13 cellular contexts compared by ENCODE assay signal in genomic region chr7:73395538-73396503, GRCh38. TPM values are rescaled to one million over a fixed set of nuclear protein-coding genes. Genes with fewer than 3 reads are reported as not detected.
DNase-seq lines count a peak whose midpoint lies in the region; ATAC-seq and TF ChIP-seq lines count a peak whose summit lies in the region.
"Had no signal": no experiment of that assay in that cellular context is flagged by ENCODE, and none has a peak within 500 bp of the region (broad histone marks: within the 10 kb centered on the region; RNA-seq: fewer than 3 reads in every experiment).

No MANE protein-coding gene starts in this region.

- POLR2A ChIA-PET in HEK293T (lab: Yijun Ruan, JAX): no interaction called here

- CTCF ChIA-PET in HEK293T (lab: Yijun Ruan, JAX): no interaction called here

- intact Hi-C loops in psoas muscle (cut with DNase I): loop anchor here (5.0 kb wide), 4 partner anchors 36 to 54 kb away; partner anchors contain the start of gene FZD9 (in 1 of the 2)
- intact Hi-C loops in stomach (cut with DNase I; ENCODE audit: low total_unique reads): no loop called here

- H3K36me3 Mint-ChIP-seq in immature natural killer cell: no peaks in the 10 kb centered on the region
- H3K36me3 Mint-ChIP-seq: CD8-positive, alpha-beta T cell had no signal

- DNase-seq in adipocyte (ENCODE audit: low read depth): no peak
- DNase-seq in left lobe of liver (ENCODE audit: low spot score): peak; percentile 80
- peak; percentile 41 to 80 for DNase-seq in psoas muscle
- no peak for DNase-seq in immature natural killer cell
- DNase-seq in HEK293T (ENCODE audit: extremely low spot score): no peak
- no peak for DNase-seq in activated CD8-positive, alpha-beta memory T cell treated with anti-CD3 and anti-CD28 coated beads, Interleukin-2, amount 50 U/mL, for 48 hours
- DNase-seq in stomach: no peak
- DNase-seq: CD8-positive, alpha-beta T cell; MG63; NCI-H1092 treated with DMSO at 0.1 percent for 48 hours; NCI-H510A treated with DMSO at 0.1 percent for 48 hours had no signal

- H3K27ac Mint-ChIP-seq in immature natural killer cell: no peak overlapping the region
- H3K27ac Mint-ChIP-seq: CD8-positive, alpha-beta T cell had no signal

- H3K4me3 ChIP-seq in adipocyte (ENCODE audit: low read length) (peak overlapping the region; percentile 66), psoas muscle (peak overlapping the region; percentile 68), stomach (no peak overlapping the region)
- H3K4me3 ChIP-seq: MG63, SK-N-MC had no signal

- H3K9me3 ChIP-seq in adipocyte (ENCODE audit: control insufficient read depth, low read length) (peaks cover 9% of the 10 kb centered on the region), psoas muscle (no peaks in the 10 kb centered on the region), stomach (peaks cover 0 to 1% (median 0%) of the 10 kb centered on the region in 4 donors)
- H3K9me3 ChIP-seq: MG63 had no signal

- no peak for TF ChIP-seq POLR2A in stomach (IDR thresholded peaks at IDR 0.05)

- no peak for TF ChIP-seq EP300 in stomach (IDR thresholded peaks at IDR 0.05)

- WGBS in psoas muscle, 3 donors: 24 to 33% (median 27%) methylated on average over 21 of the region's 21 CpGs
- 73 to 80% (median 73%) methylated on average over 17 to 21 of the region's 21 CpGs for WGBS in stomach, 5 donors

- peak overlapping the region; percentile 69 for H3K9ac ChIP-seq in adipocyte (ENCODE audit: low read length)

- H3K36me3 ChIP-seq in adipocyte (ENCODE audit: control insufficient read depth, insufficient read depth, low read length, severe bottlenecking) (no peaks in the 10 kb centered on the region), psoas muscle (ENCODE audit: insufficient read depth in 1 of 2, low read depth in 1 of 2) (no peaks in the 10 kb centered on the region), stomach (no peaks in the 10 kb centered on the region)
- H3K36me3 ChIP-seq: MG63 had no signal

- H3K27me3 ChIP-seq in adipocyte (replicated peaks; ENCODE audit: control insufficient read depth, insufficient read depth, low read length) (no peaks in the 10 kb centered on the region), psoas muscle (ENCODE audit: insufficient read depth in 3 of 3, low read length in 2 of 3) (no peaks in the 10 kb centered on the region), stomach (peaks cover 0 to 3% (median 0%) of the 10 kb centered on the region in 3 donors)
- H3K27me3 ChIP-seq: MG63 had no signal

- H3K4me1 ChIP-seq in adipocyte (ENCODE audit: control insufficient read depth, insufficient read depth, low read length) (peaks cover 15% of the 10 kb centered on the region), psoas muscle (peaks cover 20% of the 10 kb centered on the region), stomach (peaks cover 0 to 5% (median 0%) of the 10 kb centered on the region in 4 donors)

- ATAC-seq in left lobe of liver (peak; percentile 92), psoas muscle (peak; percentile 29 to 71 (median 53))
- ATAC-seq: CD8-positive, alpha-beta T cell; HCT116 had no signal

- H3K27ac ChIP-seq in psoas muscle (peak overlapping the region; percentile 73), stomach (no peak overlapping the region)
- H3K27ac ChIP-seq: SK-N-MC had no signal

- H3K9me3 Mint-ChIP-seq in immature natural killer cell: peaks cover 0 to 2% (median 0%) of the 10 kb centered on the region in 6 donors
- H3K9me3 Mint-ChIP-seq: CD8-positive, alpha-beta T cell had no signal

- H3K4me3 Mint-ChIP-seq in immature natural killer cell: no peak overlapping the region
- H3K4me3 Mint-ChIP-seq: CD8-positive, alpha-beta T cell had no signal

- no peak for TF ChIP-seq CTCF in psoas muscle (IDR thresholded peaks at IDR 0.05)
- TF ChIP-seq CTCF in stomach (IDR thresholded peaks at IDR 0.05): no peak

- peaks cover 6 to 14% (median 7%) of the 10 kb centered on the region in 3 donors for H3K27me3 Mint-ChIP-seq in immature natural killer cell (ENCODE audit: low read depth in 3 of 3)

- peaks cover 4 to 10% of the 10 kb centered on the region in 2 donors for H3K4me1 Mint-ChIP-seq in immature natural killer cell

TF ChIP-seq in HEK293T, 16 proteins besides CTCF, POLR2A, EP300 and RAD21:
- TF ChIP-seq LEF1 (IDR thresholded peaks at IDR 0.05; ENCODE audit: borderline replicate concordance) (no peak), L3MBTL2 (conservative IDR thresholded peaks at IDR 0.05) (no peak), ZNF384 (IDR thresholded peaks at IDR 0.05) (no peak), FOXK2 (IDR thresholded peaks at IDR 0.05) (no peak), NFRKB (IDR thresholded peaks at IDR 0.05) (no peak), BHLHE40 (IDR thresholded peaks at IDR 0.05; ENCODE audit: borderline replicate concordance) (no peak), CTBP1 (IDR thresholded peaks at IDR 0.05; ENCODE audit: borderline replicate concordance) (no peak), SP1 (IDR thresholded peaks at IDR 0.05) (no peak), ELF4 (IDR thresholded peaks at IDR 0.05) (no peak), ARNT (IDR thresholded peaks at IDR 0.05) (no peak), FOXA1 (IDR thresholded peaks at IDR 0.05) (no peak), HDGF (IDR thresholded peaks at IDR 0.05; ENCODE audit: borderline replicate concordance) (no peak), TARDBP (IDR thresholded peaks at IDR 0.05) (no peak), FOXM1 (IDR thresholded peaks at IDR 0.05; ENCODE audit: borderline replicate concordance) (no peak), SUZ12 (IDR thresholded peaks at IDR 0.05) (no peak)
- TF ChIP-seq, protein P1, sequence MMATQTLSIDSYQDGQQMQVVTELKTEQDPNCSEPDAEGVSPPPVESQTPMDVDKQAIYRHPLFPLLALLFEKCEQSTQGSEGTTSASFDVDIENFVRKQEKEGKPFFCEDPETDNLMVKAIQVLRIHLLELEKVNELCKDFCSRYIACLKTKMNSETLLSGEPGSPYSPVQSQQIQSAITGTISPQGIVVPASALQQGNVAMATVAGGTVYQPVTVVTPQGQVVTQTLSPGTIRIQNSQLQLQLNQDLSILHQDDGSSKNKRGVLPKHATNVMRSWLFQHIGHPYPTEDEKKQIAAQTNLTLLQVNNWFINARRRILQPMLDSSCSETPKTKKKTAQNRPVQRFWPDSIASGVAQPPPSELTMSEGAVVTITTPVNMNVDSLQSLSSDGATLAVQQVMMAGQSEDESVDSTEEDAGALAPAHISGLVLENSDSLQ (IDR thresholded peaks at IDR 0.05): no peak

RNA-seq across cellular contexts. Expression of gene FZD9, which starts 37.8 kb away (rescaled TPM):
- 0.08 TPM for total RNA-seq in left lobe of liver
- 10 to 100 TPM in 2 of 4 donors, 1 to 10 TPM in 2; 4.0 to 10.7 (median 7.5) TPM for total RNA-seq in psoas muscle
- polyA plus RNA-seq in psoas muscle: 10 to 100 TPM in 2 of 3 donors, 1 to 10 TPM in 1; 10.0 to 20.9 (median 19.1) TPM
- polyA plus RNA-seq in immature natural killer cell: under 1 TPM in 1 of 3 donors, not detected in 2; 0.37 TPM
- under 1 TPM in 1 of 5 donors, not detected in 4; 0.18 TPM for total RNA-seq in stomach
- under 1 TPM in 2 of 3 donors, not detected in 1; 0.35 to 0.50 TPM for polyA plus RNA-seq in stomach

Comparison
In these comparisons a context has a peak if more than half of its experiments do, and no peak if none do; other contexts are left out.
1. DNase-seq: peak in left lobe of liver (single experiment) and psoas muscle (2 of 2); none in adipocyte (single experiment), immature natural killer cell (0 of 3), HEK293T (single experiment), activated CD8-positive, alpha-beta memory T cell treated with anti-CD3 and anti-CD28 coated beads, Interleukin-2, amount 50 U/mL, for 48 hours (single experiment) and stomach (single experiment).
2. H3K4me3 ChIP-seq: peak in adipocyte (single experiment) and psoas muscle (single experiment); none in stomach (0 of 4).